In the genomic region with DNA sequence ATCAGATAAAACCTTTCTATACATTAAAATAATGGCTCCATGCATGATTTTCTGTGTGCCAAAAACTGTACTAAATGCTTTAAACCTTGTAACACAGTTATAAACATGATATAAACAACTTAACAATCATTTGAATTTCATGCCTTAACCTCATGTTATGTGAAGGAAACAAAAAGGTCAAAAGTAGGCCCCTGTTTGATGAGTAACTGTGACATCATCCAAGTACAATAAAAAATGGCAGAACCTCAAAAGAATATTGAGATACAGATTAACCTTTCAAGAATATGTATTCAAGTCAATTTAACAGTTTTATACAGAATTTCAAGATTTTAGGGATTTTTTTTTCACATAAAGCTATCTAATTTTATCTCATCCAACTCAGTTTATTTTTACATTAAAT, we compare ENCODE assay signal across 16 cellular contexts.
"Had no signal": no experiment of that assay in that cellular context is flagged by ENCODE, and none has a peak within 500 bp of the region (broad histone marks: within the 10 kb centered on the region; RNA-seq: fewer than 3 reads in every experiment).

No MANE protein-coding gene starts in this region.

- H3K27me3 ChIP-seq: foreskin keratinocyte, sigmoid colon, SJSA1 had no signal

- H3K27me3 Mint-ChIP-seq: brain had no signal

- H3K27ac ChIP-seq: foreskin keratinocyte, sigmoid colon, SJSA1, thoracic aorta had no signal

- H3K36me3 Mint-ChIP-seq: brain had no signal

- H3K36me3 ChIP-seq: sigmoid colon, SJSA1, thoracic aorta had no signal

- H3K27ac Mint-ChIP-seq: activated B cell treated with CpG ODN at 0.5 μM for 24 hours, brain had no signal

- H3K4me3 Mint-ChIP-seq: activated B cell treated with CpG ODN at 0.5 μM for 24 hours, brain, neural crest cell had no signal

- H3K9me3 Mint-ChIP-seq: activated B cell treated with CpG ODN at 0.5 μM for 24 hours, neural crest cell had no signal

- H3K4me1 ChIP-seq: foreskin keratinocyte, sigmoid colon, SJSA1 had no signal

- H3K4me3 ChIP-seq: lung, sigmoid colon, SJSA1, thoracic aorta had no signal

- H3K9me3 ChIP-seq: sigmoid colon, SJSA1, thoracic aorta had no signal

- H3K4me1 Mint-ChIP-seq: activated B cell treated with CpG ODN at 0.5 μM for 24 hours, brain had no signal

- DNase-seq: activated B cell treated with CpG ODN at 0.5 μM for 24 hours; activated CD4-positive, alpha-beta T cell treated with anti-CD3 and anti-CD28 coated beads, Interleukin-2, amount 50 U/mL, for 1 hour; activated naive CD4-positive, alpha-beta T cell treated with anti-CD3 and anti-CD28 coated beads, Interleukin-2, amount 50 U/mL, for 16 hours; amniotic stem cell; cerebellar nuclear complex; foreskin keratinocyte; glutamatergic neuron; midbrain; sigmoid colon; stimulated activated CD4-positive, alpha-beta T cell treated with anti-CD3 and anti-CD28 coated beads, Interleukin-1b, Interleukin-23, amount 100 ng/mL, for 48 hours; T-helper 2 cell had no signal
